Comparison of ENCODE assay signal across 2 cellular contexts in genomic region chr2:60517441-60517840, GRCh38.
TF ChIP-seq lines count a peak whose summit lies in the region.

No MANE protein-coding gene starts in this region.

TF ChIP-seq in IMR-90, 13 proteins besides CTCF, POLR2A, EP300 and RAD21:
- no peak for TF ChIP-seq MAZ (IDR thresholded peaks at IDR 0.05; ENCODE audit: borderline replicate concordance, low read depth, low read length)
TF ChIP-seq in IMR-90: peak in this region for 0.

TF ChIP-seq in H1, 55 proteins besides CTCF, POLR2A, EP300 and RAD21:
- TF ChIP-seq NRF1 (IDR thresholded peaks at IDR 0.05; ENCODE audit: low read depth, low read length), result no peak
- no peak for TF ChIP-seq JUND (IDR thresholded peaks at IDR 0.05; ENCODE audit: low read length)
- TF ChIP-seq MAX (IDR thresholded peaks at IDR 0.05), result no peak
- no peak for TF ChIP-seq RFX5 (IDR thresholded peaks at IDR 0.05; ENCODE audit: borderline replicate concordance, low read depth, low read length)
- no peak for TF ChIP-seq TBP (IDR thresholded peaks at IDR 0.05; ENCODE audit: low read depth, low read length)
- TF ChIP-seq HDAC6 (IDR thresholded peaks at IDR 0.05; ENCODE audit: low read depth, low read length), result no peak
- no peak for TF ChIP-seq EGR1 (IDR thresholded peaks at IDR 0.05; ENCODE audit: borderline replicate concordance, low read depth, low read length)
TF ChIP-seq in H1: peak in this region for 0.
